Comparison of ENCODE assay signal across 8 cellular contexts in the genomic region with DNA sequence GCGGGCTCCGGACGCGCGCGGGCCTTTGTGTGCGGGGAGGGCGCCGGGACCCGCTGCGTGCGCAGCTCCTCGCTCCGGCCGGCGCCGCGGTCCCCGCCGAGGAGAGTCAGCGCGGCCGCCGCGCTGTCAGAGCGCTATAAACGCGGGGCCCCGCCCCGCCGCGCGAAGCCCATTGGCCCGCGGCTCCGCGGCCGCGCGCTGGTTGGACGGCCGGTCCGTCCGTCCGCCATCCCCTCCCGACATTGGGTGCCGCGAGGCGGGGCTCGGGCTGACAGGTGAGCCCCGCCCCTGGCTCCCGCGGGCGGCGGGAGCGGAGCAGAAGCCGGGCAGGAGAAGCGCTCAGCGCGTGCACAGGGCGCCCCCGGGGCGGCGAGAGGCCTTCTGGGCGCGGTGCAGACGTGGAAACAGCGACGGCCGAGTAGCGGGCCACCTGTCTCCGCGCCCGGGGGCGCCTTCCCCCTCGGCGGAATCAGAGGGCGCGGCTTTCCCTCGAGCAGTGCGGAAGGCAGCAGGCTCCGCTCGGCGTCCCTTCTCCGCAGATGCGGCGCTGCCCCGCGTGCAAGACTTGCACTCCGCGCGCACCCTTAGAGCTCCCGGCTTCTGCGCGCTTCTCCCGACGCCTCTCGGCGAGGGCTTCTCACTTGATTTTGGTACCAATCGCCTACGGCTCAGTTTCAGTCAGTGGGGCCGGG. TPM values are rescaled to one million over a fixed set of nuclear protein-coding genes. Genes with fewer than 3 reads are reported as not detected.
DNase-seq lines count a peak whose midpoint lies in the region; ATAC-seq and TF ChIP-seq lines count a peak whose summit lies in the region.

Gene EFNB2, minus strand, starts transcription at position 111 of the 692 bp plus-strand sequence. CDS start 698 bp downstream, outside the sequence.

- peak; percentile 65 for ATAC-seq in GM23338

- no peak within 1 kb of the TSS for H3K27ac ChIP-seq in GM23338 (ENCODE audit: low read depth)
- peak within 1 kb of the TSS; percentile 34 for H3K27ac ChIP-seq in SJCRH30
- peak within 1 kb of the TSS; percentile 35 for H3K27ac ChIP-seq in neuronal stem cell (replicated peaks; ENCODE audit: low read length)

- DNase-seq in G401 (ENCODE audit: low spot score) (peak; percentile 91), GM23338 (ENCODE audit: low spot score) (peak; percentile 91), Kasumi-1 (lab: John Stamatoyannopoulos, UW) (peak; percentile 75 to 76), SJCRH30 (peak; percentile 87 to 90), foreskin melanocyte (peak; percentile 69), neuronal stem cell (ENCODE audit: low spot score) (peak; percentile 94), stromal cell of bone marrow (ENCODE audit: low read depth) (peak; percentile 72)
- peak; percentile 89 for DNase-seq in activated naive CD4-positive, alpha-beta T cell treated with Interleukin-2 at 50 U/mL for 16 hours

- H3K14ac ChIP-seq in neuronal stem cell (ENCODE audit: low read length): peak within 1 kb of the TSS; percentile 97

- H2BK120ac ChIP-seq in neuronal stem cell (ENCODE audit: low read depth, low read length): peak within 1 kb of the TSS; percentile 94

- no peak within 1 kb of the TSS for H3K4ac ChIP-seq in neuronal stem cell (ENCODE audit: low read length)

- peaks cover 33% of the 10 kb centered on the region for H3K4me1 Mint-ChIP-seq in GM23338

- H2BK5ac ChIP-seq in neuronal stem cell (ENCODE audit: low read length): peak within 1 kb of the TSS; percentile 84

- H2AFZ ChIP-seq in GM23338: peak within 1 kb of the TSS; percentile 49
- H2AFZ ChIP-seq in neuronal stem cell (ENCODE audit: low read length): peak within 1 kb of the TSS; percentile 87

- in situ Hi-C loops in G401 (cut with HindIII; ENCODE audit: low sequenced_read_pairs): no loop called here

- H3K27me3 ChIP-seq in GM23338 (ENCODE audit: insufficient read depth) (peaks cover 29% of the 10 kb centered on the region), SJCRH30 (no peaks in the 10 kb centered on the region), neuronal stem cell (ENCODE audit: control insufficient read depth in 3 of 3, insufficient read depth in 3 of 3, low read depth in 1 of 3, low read length in 3 of 3) (no peaks in the 10 kb centered on the region)

- peak within 1 kb of the TSS; percentile 98 for H2BK15ac ChIP-seq in neuronal stem cell (ENCODE audit: low read length)

- peak within 1 kb of the TSS; percentile 92 for H4K91ac ChIP-seq in neuronal stem cell (ENCODE audit: low read depth, low read length, poor library complexity)

- H3K36me3 ChIP-seq in GM23338 (ENCODE audit: insufficient read depth) (no peaks in the 10 kb centered on the region), SJCRH30 (peaks cover 5% of the 10 kb centered on the region), neuronal stem cell (replicated peaks in 1 of 2; ENCODE audit: control insufficient read depth in 2 of 2, insufficient read depth in 2 of 2, low read length in 2 of 2) (peaks cover 0 to 38% of the 10 kb centered on the region in 2 donors)

- H3K9me3 ChIP-seq in SJCRH30 (replicated peaks) (no peaks in the 10 kb centered on the region), neuronal stem cell (replicated peaks in 1 of 2; ENCODE audit: control insufficient read depth in 2 of 2, insufficient read depth in 1 of 2, low read depth in 1 of 2, low read length in 2 of 2) (peaks cover 0 to 4% of the 10 kb centered on the region in 2 donors)

- peaks cover 21% of the 10 kb centered on the region for H3K27me3 Mint-ChIP-seq in GM23338 (ENCODE audit: insufficient read depth, low read depth, poor library complexity)

- H3K4me2 ChIP-seq in GM23338: peak within 1 kb of the TSS; percentile 84
- peak within 1 kb of the TSS; percentile 99 for H3K4me2 ChIP-seq in neuronal stem cell (ENCODE audit: insufficient read depth, low read length, poor library complexity, severe bottlenecking)

- H3K4me1 ChIP-seq in GM23338 (ENCODE audit: insufficient read depth) (peaks cover 35% of the 10 kb centered on the region), SJCRH30 (peaks cover 7% of the 10 kb centered on the region; the same call in 1 of the 2 replicates), neuronal stem cell (ENCODE audit: control insufficient read depth in 2 of 2, insufficient read depth in 1 of 2, low read depth in 1 of 2, low read length in 2 of 2) (peaks cover 9 to 10% of the 10 kb centered on the region in 2 donors)

- peaks cover 27% of the 10 kb centered on the region for H3K79me2 ChIP-seq in GM23338 (replicated peaks; ENCODE audit: insufficient read depth)

- H3K9me3 Mint-ChIP-seq in GM23338: no peaks in the 10 kb centered on the region; the same call in 2 of the 3 replicates

- peak within 1 kb of the TSS; percentile 1 for H4K8ac ChIP-seq in neuronal stem cell (ENCODE audit: low read depth, low read length)

- no peak within 1 kb of the TSS for H2AK5ac ChIP-seq in neuronal stem cell (ENCODE audit: low read depth, low read length)

- H3K79me1 ChIP-seq in neuronal stem cell (ENCODE audit: low read depth, low read length): peaks cover 4% of the 10 kb centered on the region

- H3K4me3 ChIP-seq in GM23338: peak within 1 kb of the TSS; percentile 58
- peak within 1 kb of the TSS; percentile 78 for H3K4me3 ChIP-seq in SJCRH30
- peak within 1 kb of the TSS; percentile 96 to 100 for H3K4me3 ChIP-seq in neuronal stem cell (ENCODE audit: low read length in 2 of 2)

- TF ChIP-seq CTCF in GM23338 (conservative IDR thresholded peaks at IDR 0.05; ENCODE audit: low read depth in 2 of 2): peak in 1 of 2 experiments; percentile 36; a peak in 1 of 4 replicates

- H3K36me3 Mint-ChIP-seq in GM23338 (ENCODE audit: low read depth): peaks cover 2% of the 10 kb centered on the region; the same call in 2 of the 3 replicates

- H2BK12ac ChIP-seq in neuronal stem cell (ENCODE audit: low read length): peak within 1 kb of the TSS; percentile 41

- no peak within 1 kb of the TSS for H3K27ac Mint-ChIP-seq in GM23338

- H3K23ac ChIP-seq in neuronal stem cell (ENCODE audit: low read depth, low read length, poor library complexity): peak within 1 kb of the TSS; percentile 89

- H3K4me3 Mint-ChIP-seq in GM23338: peak within 1 kb of the TSS; percentile 85

- peak within 1 kb of the TSS; percentile 96 for H3K9ac ChIP-seq in neuronal stem cell (ENCODE audit: low read depth, low read length, poor library complexity)

- H3K18ac ChIP-seq in neuronal stem cell (ENCODE audit: low read length): peak within 1 kb of the TSS; percentile 97

- no peaks in the 10 kb centered on the region for H3F3A ChIP-seq in GM23338 (replicated peaks; ENCODE audit: low read depth)

- WGBS in neuronal stem cell (ENCODE audit: extremely low coverage in 2 of 2, insufficient read length in 2 of 2, insufficient replicate concordance in 1 of 2), 2 donors: no CpG with 5 or more reads among the region's 102 CpGs

- 0 out of 2 replicates have a peak, but pooled peaks cover 13% of the 10 kb centered on the region for H4K20me1 ChIP-seq in GM23338 (replicated peaks; ENCODE audit: insufficient read depth)

- no peaks in the 10 kb centered on the region for H3K9me2 ChIP-seq in GM23338 (ENCODE audit: insufficient read depth)

RNA-seq across cellular contexts. Expression of gene EFNB2, which starts in this region (rescaled TPM):
- total RNA-seq in G401 (2014; rRNA removed; shearing (Covaris generic)): 0.74 and 2.7 TPM in 2 replicates
- total RNA-seq in GM23338 (2014; rRNA removed; shearing (Covaris generic)): 8.3 and 10.9 TPM in 2 replicates
- 5.5 and 5.7 TPM in 2 replicates for polyA plus RNA-seq in GM23338 (2016; fragmentation: Nextera tagmentation; extraction: Ambion mirVana)
- total RNA-seq in SJCRH30 (2014; rRNA removed; shearing (Covaris generic)): 18.0 and 19.0 TPM in 2 replicates
- 41.2 TPM for polyA plus RNA-seq in neuronal stem cell (2013, experiment 1 of 2)
- 42.0 TPM for polyA plus RNA-seq in neuronal stem cell (2013, experiment 2 of 2)
